27 cellular contexts compared by ENCODE assay signal in genomic region chr5:136981936-136982335, GRCh38.
"Had no signal": no experiment of that assay in that cellular context is flagged by ENCODE, and none has a peak within 500 bp of the region (broad histone marks: within the 10 kb centered on the region; RNA-seq: fewer than 3 reads in every experiment).

No MANE protein-coding gene starts in this region.

- H3K36me3 ChIP-seq: stomach, suprapubic skin, thoracic aorta, thyroid gland, tibial artery, tibial nerve, transverse colon, upper lobe of left lung, upper lobe of right lung, uterus, vagina had no signal

- H3K4me3 ChIP-seq: stomach, suprapubic skin, testis, thoracic aorta, thyroid gland, tibial artery, tibial nerve, transverse colon, upper lobe of left lung, upper lobe of right lung, uterus, vagina had no signal

- ATAC-seq: stimulated activated effector memory CD8-positive, alpha-beta T cell treated with anti-CD3 and anti-CD28 coated beads, Interleukin-12 subunit alpha, Interleukin-12 subunit beta, amount 100 ng/mL, for 72 hours; stimulated activated memory B cell treated with anti-CD40 and anti-IgM and Interleukin-4, amounts not matched to agents 10 μg/mL and 1 μg/mL and 100 μg/mL, for 72 hours; stimulated activated naive B cell treated with anti-CD40 and anti-IgM and Interleukin-4, amounts not matched to agents 10 μg/mL and 1 μg/mL and 100 μg/mL, for 72 hours; stimulated activated naive CD8-positive, alpha-beta T cell treated with anti-CD3 and anti-CD28 coated beads, Interleukin-15, amount 100 ng/mL, for 72 hours; stimulated activated naive CD8-positive, alpha-beta T cell treated with anti-CD3 and anti-CD28 coated beads, Interleukin-15, Interleukin-2, amounts not matched to agents 100 U/mL and 50 U/mL, for 24 hours; upper lobe of right lung had no signal

- H3K27me3 ChIP-seq: stomach, suprapubic skin, testis, thyroid gland, tibial artery, tibial nerve, transverse colon, upper lobe of left lung, upper lobe of right lung, uterus, vagina had no signal

- H3K4me1 ChIP-seq: stomach, suprapubic skin, thyroid gland, tibial artery, transverse colon, upper lobe of left lung, upper lobe of right lung, uterus, vagina had no signal

- H3K9me3 ChIP-seq: stomach, suprapubic skin, testis, thoracic aorta, thyroid gland, tibial artery, tibial nerve, transverse colon, upper lobe of left lung, upper lobe of right lung, uterus, vagina had no signal

- H3K27ac ChIP-seq: stomach, suprapubic skin, testis, thoracic aorta, thyroid gland, tibial artery, tibial nerve, transverse colon, upper lobe of left lung, upper lobe of right lung, uterus, vagina had no signal

- DNase-seq: stimulated activated CD4-positive, alpha-beta T cell treated with anti-CD3 and anti-CD28 coated beads, Interleukin-2, amount 100 ng/mL, for 48 hours; stimulated activated CD4-positive, alpha-beta T cell treated with anti-CD3 and anti-CD28 coated beads, Interleukin-4, amount 100 ng/mL, for 1 hour; stimulated activated CD4-positive, alpha-beta T cell treated with anti-CD3 and anti-CD28 coated beads, Interleukin-4, amount 100 ng/mL, for 24 hours; stimulated activated CD4-positive, alpha-beta T cell treated with anti-CD3 and anti-CD28 coated beads, Interleukin-4, amount 100 ng/mL, for 4 hours; stimulated activated CD8-positive, alpha-beta memory T cell treated with anti-CD3 and anti-CD28 coated beads, Interleukin-4, amount 100 ng/mL, for 48 hours; stimulated activated naive B cell treated with anti-CD40 and anti-IgM and Interleukin-4, amounts not matched to agents 10 μg/mL and 1 μg/mL and 100 μg/mL, for 72 hours; stimulated activated naive CD4-positive, alpha-beta T cell; stimulated activated naive CD4-positive, alpha-beta T cell treated with Interleukin-2 at 50 U/mL for 16 hours; stimulated activated naive CD8-positive, alpha-beta T cell treated with anti-CD3 and anti-CD28 coated beads, Interleukin-15, amount 100 ng/mL, for 72 hours; stimulated activated naive CD8-positive, alpha-beta T cell treated with anti-CD3 and anti-CD28 coated beads, Interleukin-15, Interleukin-2, amounts not matched to agents 100 U/mL and 50 U/mL, for 24 hours; stomach; substantia nigra; testis; thyroid gland; tibial artery; transverse colon; trophoblast cell; upper lobe of left lung; upper lobe of right lung; uterus had no signal

- FAIRE-seq: urothelium cell line had no signal
